20 cellular contexts compared by ENCODE assay signal in genomic region chr6:42709871-42710270, GRCh38. TPM values are rescaled to one million over a fixed set of nuclear protein-coding genes. Genes with fewer than 3 reads are reported as not detected.
"Had no signal": no experiment of that assay in that cellular context is flagged by ENCODE, and none has a peak within 500 bp of the region (broad histone marks: within the 10 kb centered on the region; RNA-seq: fewer than 3 reads in every experiment).

No MANE protein-coding gene starts in this region.

- H3K4me1 ChIP-seq: gastrocnemius medialis, suprapubic skin, transverse colon had no signal

- H3K4me1 Mint-ChIP-seq: activated CD4-positive, alpha-beta T cell treated with anti-CD3 and anti-CD28 coated beads, Interleukin-2, amount 10 ng/mL, durations not matched to agents 7 days and 5 days; activated naive CD8-positive, alpha-beta T cell treated with anti-CD3 and anti-CD28 coated beads, Interleukin-2, amount 10 ng/mL, durations not matched to agents 7 days and 5 days had no signal

- H3K4me3 Mint-ChIP-seq: activated CD4-positive, alpha-beta T cell treated with anti-CD3 and anti-CD28 coated beads, Interleukin-2, amount 10 ng/mL, durations not matched to agents 7 days and 5 days; activated CD8-positive, alpha-beta T cell treated with anti-CD3 and anti-CD28 coated beads, Interleukin-2, amount 10 ng/mL, durations not matched to agents 7 days and 5 days; activated naive CD8-positive, alpha-beta T cell treated with anti-CD3 and anti-CD28 coated beads, Interleukin-2, amount 10 ng/mL, durations not matched to agents 7 days and 5 days; activated T-cell treated with anti-CD3 and anti-CD28 coated beads, Interleukin-2, amount 50 U/mL, for 24 hours; stimulated activated naive CD8-positive, alpha-beta T cell treated with anti-CD3 and anti-CD28 coated beads, Interleukin-15, amount 100 ng/mL, for 72 hours; T-helper 1 cell treated with Interleukin-12 subunit alpha and Interleukin-12 subunit beta and Interleukin-4 antibody, amounts not matched to agents 30 μg/mL and 1 μg/mL, for 36 hours had no signal

- DNase-seq: activated CD4-positive, alpha-beta T cell treated with anti-CD3 and anti-CD28 coated beads, Interleukin-2, amount 10 ng/mL, durations not matched to agents 7 days and 5 days; activated CD8-positive, alpha-beta T cell treated with anti-CD3 and anti-CD28 coated beads, Interleukin-2, amount 10 ng/mL, durations not matched to agents 7 days and 5 days; activated naive CD4-positive, alpha-beta T cell treated with Interleukin-2 at 50 U/mL for 16 hours; activated naive CD8-positive, alpha-beta T cell treated with anti-CD3 and anti-CD28 coated beads, Interleukin-2, amount 10 ng/mL, durations not matched to agents 7 days and 5 days; activated T-cell treated with anti-CD3 and anti-CD28 coated beads, Interleukin-2, amount 50 U/mL, for 24 hours; body of pancreas; central memory CD4-positive, alpha-beta T cell; gastrocnemius medialis; left ventricle myocardium inferior; naive thymus-derived CD8-positive, alpha-beta T cell; occipital lobe; stimulated activated naive CD8-positive, alpha-beta T cell treated with anti-CD3 and anti-CD28 coated beads, Interleukin-15, amount 100 ng/mL, for 72 hours; transverse colon had no signal

- H3K9me3 ChIP-seq: gastrocnemius medialis, suprapubic skin, vagina had no signal

- H3K27ac Mint-ChIP-seq: activated CD4-positive, alpha-beta T cell treated with anti-CD3 and anti-CD28 coated beads, Interleukin-2, amount 10 ng/mL, durations not matched to agents 7 days and 5 days; activated CD8-positive, alpha-beta T cell treated with anti-CD3 and anti-CD28 coated beads, Interleukin-2, amount 10 ng/mL, durations not matched to agents 7 days and 5 days; activated naive CD8-positive, alpha-beta T cell treated with anti-CD3 and anti-CD28 coated beads, Interleukin-2, amount 10 ng/mL, durations not matched to agents 7 days and 5 days; activated T-cell treated with anti-CD3 and anti-CD28 coated beads, Interleukin-2, amount 50 U/mL, for 24 hours; activated T-helper 2 cell treated with anti-CD3 and anti-CD28 coated beads, Interferon-gamma antibody, Interleukin-2, Interleukin-4, amounts not matched to agents 10 μg/mL and 5 μg/mL and 100 μg/mL, durations not matched to agents 14 hours and 24 hours and 36 hours; T-helper 1 cell treated with Interleukin-12 subunit alpha and Interleukin-12 subunit beta and Interleukin-4 antibody, amounts not matched to agents 30 μg/mL and 1 μg/mL, for 36 hours had no signal

- H3K27me3 Mint-ChIP-seq: activated CD4-positive, alpha-beta T cell treated with anti-CD3 and anti-CD28 coated beads, Interleukin-2, amount 10 ng/mL, durations not matched to agents 7 days and 5 days; activated T-cell treated with anti-CD3 and anti-CD28 coated beads, Interleukin-2, amount 50 U/mL, for 24 hours; stimulated activated naive CD8-positive, alpha-beta T cell treated with anti-CD3 and anti-CD28 coated beads, Interleukin-15, amount 100 ng/mL, for 72 hours had no signal

- ATAC-seq: activated CD4-positive, CD25-positive, alpha-beta regulatory T cell treated with anti-CD3 and anti-CD28 coated beads, Interleukin-2, amount 50 U/mL, for 24 hours; activated CD8-positive, alpha-beta T cell treated with anti-CD3 and anti-CD28 coated beads, Interleukin-2, amount 10 ng/mL, durations not matched to agents 7 days and 5 days; body of pancreas; esophagus mucosa; gastrocnemius medialis; stimulated activated naive CD8-positive, alpha-beta T cell treated with anti-CD3 and anti-CD28 coated beads, Interleukin-15, amount 100 ng/mL, for 72 hours had no signal

- H3K36me3 Mint-ChIP-seq: activated naive CD8-positive, alpha-beta T cell treated with anti-CD3 and anti-CD28 coated beads, Interleukin-2, amount 10 ng/mL, durations not matched to agents 7 days and 5 days had no signal

- H3K4me3 ChIP-seq: body of pancreas, coronary artery, gastrocnemius medialis, left ventricle myocardium inferior, suprapubic skin, transverse colon, vagina had no signal

- H3K36me3 ChIP-seq: gastrocnemius medialis, suprapubic skin, transverse colon, vagina had no signal

- H3K27ac ChIP-seq: body of pancreas, coronary artery, gastrocnemius medialis, left ventricle myocardium inferior, suprapubic skin, transverse colon, vagina had no signal

- H3K27me3 ChIP-seq: body of pancreas, gastrocnemius medialis, suprapubic skin, transverse colon, vagina had no signal

RNA-seq across cellular contexts. Expression of gene PRPH2, which starts 12.5 kb away (rescaled TPM):
- total RNA-seq: activated CD4-positive, alpha-beta T cell treated with anti-CD3 and anti-CD28 coated beads, Interleukin-2, amount 10 ng/mL, durations not matched to agents 7 days and 5 days; activated CD8-positive, alpha-beta T cell treated with anti-CD3 and anti-CD28 coated beads, Interleukin-2, amount 10 ng/mL, durations not matched to agents 7 days and 5 days; activated T-helper 2 cell treated with anti-CD3 and anti-CD28 coated beads, Interferon-gamma antibody, Interleukin-2, Interleukin-4, amounts not matched to agents 10 μg/mL and 5 μg/mL and 100 μg/mL, durations not matched to agents 14 hours and 24 hours and 36 hours; vagina had no signal
